ENCODE assay signal across 8 cellular contexts in the genomic region with DNA sequence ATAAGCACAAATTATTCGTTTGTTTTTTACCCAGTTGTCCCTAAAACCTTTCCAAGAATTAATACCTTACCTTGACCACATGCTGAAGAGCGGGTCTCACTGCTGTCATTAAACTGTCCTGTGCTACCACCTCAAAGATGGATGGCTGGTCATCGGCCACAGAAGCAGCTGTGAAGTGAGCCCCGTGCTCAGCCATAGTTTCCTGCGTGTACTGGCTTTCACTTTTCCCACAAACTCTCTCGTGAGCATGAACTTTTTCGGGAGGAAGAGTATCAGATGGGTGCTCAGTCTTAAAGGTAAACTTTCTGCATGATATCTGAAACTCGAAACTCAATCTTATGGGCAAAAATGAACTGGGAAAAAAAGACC. TPM values are rescaled to one million over a fixed set of nuclear protein-coding genes. Genes with fewer than 3 reads are reported as not detected.
A peak's percentile ranks its signal among the peaks of the same experiment; 100 is the strongest.
DNase-seq lines count a peak whose midpoint lies in the region; ATAC-seq and TF ChIP-seq lines count a peak whose summit lies in the region.

No MANE protein-coding gene starts in this region.

- no peaks in the 10 kb centered on the region for H3K27me3 Mint-ChIP-seq in activated T-helper 17 cell treated with anti-CD3 and anti-CD28 coated beads, Interleukin-2, amount 50 U/mL, for 72 hours

- DNase-seq in Right ventricle myocardium superior, result no peak
- DNase-seq in cardiac septum (ENCODE audit: low spot score), result no peak
- no peak for DNase-seq in left ventricle myocardium inferior
- DNase-seq in NCI-H2081 (lab: John Stamatoyannopoulos, UW), result no peak
- DNase-seq in SHP77 (lab: John Stamatoyannopoulos, UW), result no peak
- DNase-seq in NCI-H1092 treated with DMSO at 0.1 percent for 48 hours (lab: John Stamatoyannopoulos, UW), result no peak

- intact Hi-C loops in Right ventricle myocardium superior (cut with DNase I) (no loop called here), cardiac septum (cut with DNase I) (loop anchor here (1.0 kb wide), 1 partner anchor 9 kb away; the partner anchor contains the start of gene AP2B1), left ventricle myocardium inferior (cut with micrococcal nuclease) (no loop called here)

- H3K27ac Mint-ChIP-seq in activated T-helper 17 cell treated with anti-CD3 and anti-CD28 coated beads, Interleukin-2, amount 50 U/mL, for 72 hours, result peak overlapping the region; percentile 99

- H3K4me3 Mint-ChIP-seq in activated T-helper 17 cell treated with anti-CD3 and anti-CD28 coated beads, Interleukin-2, amount 50 U/mL, for 72 hours, result peak overlapping the region; percentile 100

- H3K9me3 ChIP-seq in left ventricle myocardium inferior (replicated peaks), result no peaks in the 10 kb centered on the region
- no peaks in the 10 kb centered on the region for H3K9me3 ChIP-seq in skeletal muscle satellite cell (replicated peaks; ENCODE audit: low read length)

- H3K9me3 Mint-ChIP-seq in activated T-helper 17 cell treated with anti-CD3 and anti-CD28 coated beads, Interleukin-2, amount 50 U/mL, for 72 hours, result no peaks in the 10 kb centered on the region

- peak; percentile 32 for ATAC-seq in Right ventricle myocardium superior (ENCODE audit: poor library complexity)
- no peak for ATAC-seq in activated T-helper 17 cell treated with anti-CD3 and anti-CD28 coated beads, Interleukin-2, amount 50 U/mL, for 72 hours (replicated peaks)

- H3K4me1 ChIP-seq in left ventricle myocardium inferior (peaks cover 32% of the 10 kb centered on the region), skeletal muscle satellite cell (ENCODE audit: control insufficient read depth, insufficient read depth, low read length) (peaks cover 18% of the 10 kb centered on the region)

- peak overlapping the region; percentile 91 for H3K9ac ChIP-seq in skeletal muscle satellite cell (ENCODE audit: low read depth, low read length)

- peaks cover 11% of the 10 kb centered on the region for H3K4me1 Mint-ChIP-seq in activated T-helper 17 cell treated with anti-CD3 and anti-CD28 coated beads, Interleukin-2, amount 50 U/mL, for 72 hours

- H3K27me3 ChIP-seq in left ventricle myocardium inferior (ENCODE audit: low read depth), result no peaks in the 10 kb centered on the region
- no peaks in the 10 kb centered on the region for H3K27me3 ChIP-seq in skeletal muscle satellite cell (ENCODE audit: control insufficient read depth, insufficient read depth, low read length)

- no peak for TF ChIP-seq CTCF in left ventricle myocardium inferior (IDR thresholded peaks at IDR 0.05; ENCODE audit: borderline replicate concordance)

- peak overlapping the region; percentile 78 for H3K4me3 ChIP-seq in left ventricle myocardium inferior
- peak overlapping the region; percentile 87 for H3K4me3 ChIP-seq in skeletal muscle satellite cell (ENCODE audit: low read length)

- peak overlapping the region; percentile 95 for H3K27ac ChIP-seq in left ventricle myocardium inferior (replicated peaks)

- peak overlapping the region; percentile 92 for H3K4me2 ChIP-seq in skeletal muscle satellite cell (ENCODE audit: low read length)

- H3K36me3 Mint-ChIP-seq in activated T-helper 17 cell treated with anti-CD3 and anti-CD28 coated beads, Interleukin-2, amount 50 U/mL, for 72 hours (ENCODE audit: low read depth), result peaks cover 22% of the 10 kb centered on the region

- H3K36me3 ChIP-seq in left ventricle myocardium inferior (peaks cover 33% of the 10 kb centered on the region), skeletal muscle satellite cell (ENCODE audit: insufficient read depth, low read length) (peaks cover 18% of the 10 kb centered on the region)

RNA-seq across cellular contexts. Expression of gene PEX12, which starts 0.6 kb away (rescaled TPM):
- total RNA-seq in Right ventricle myocardium superior, result 7.0 TPM
- 9.2 TPM for total RNA-seq in cardiac septum
- total RNA-seq in activated T-helper 17 cell treated with anti-CD3 and anti-CD28 coated beads, Interleukin-2, amount 50 U/mL, for 72 hours, result 1 to 10 TPM; 1.9 to 2.6 TPM
- total RNA-seq in left ventricle myocardium inferior, result 8.7 TPM
- total RNA-seq in skeletal muscle satellite cell (2012; rRNA removed), result 7.1 and 9.2 TPM in 2 replicates

RNA-seq across cellular contexts. Expression of gene AP2B1, which starts 9.3 kb away (rescaled TPM):
- total RNA-seq in Right ventricle myocardium superior, result 112 TPM
- 137 TPM for total RNA-seq in cardiac septum
- 100 to 1,000 TPM; 189 to 213 TPM for total RNA-seq in activated T-helper 17 cell treated with anti-CD3 and anti-CD28 coated beads, Interleukin-2, amount 50 U/mL, for 72 hours
- total RNA-seq in left ventricle myocardium inferior, result 113 TPM
- 74.5 and 75.4 TPM in 2 replicates for total RNA-seq in skeletal muscle satellite cell (2012; rRNA removed)

RNA-seq across cellular contexts. Expression of gene SLFN14, which starts 17.2 kb away (rescaled TPM):
- total RNA-seq in Right ventricle myocardium superior (not detected), cardiac septum (0.08 TPM), left ventricle myocardium inferior (not detected)
- under 1 TPM in 1 of 2 donors, not detected in 1; 0.08 TPM for total RNA-seq in activated T-helper 17 cell treated with anti-CD3 and anti-CD28 coated beads, Interleukin-2, amount 50 U/mL, for 72 hours
- not detected in 2 replicates for total RNA-seq in skeletal muscle satellite cell (2012; rRNA removed)

RNA-seq across cellular contexts. Expression of gene SLFN12L, which starts 40.3 kb away (rescaled TPM):
- 0.19 TPM for total RNA-seq in Right ventricle myocardium superior
- total RNA-seq in cardiac septum, result 0.92 TPM
- 10 to 100 TPM; 56.1 to 72.2 TPM for total RNA-seq in activated T-helper 17 cell treated with anti-CD3 and anti-CD28 coated beads, Interleukin-2, amount 50 U/mL, for 72 hours
- 0.25 TPM for total RNA-seq in left ventricle myocardium inferior
- 0.25 TPM in 1 of 2 replicates, not detected in the other for total RNA-seq in skeletal muscle satellite cell (2012; rRNA removed)
